ENCODE assay signal across 2 cellular contexts in the genomic region with DNA sequence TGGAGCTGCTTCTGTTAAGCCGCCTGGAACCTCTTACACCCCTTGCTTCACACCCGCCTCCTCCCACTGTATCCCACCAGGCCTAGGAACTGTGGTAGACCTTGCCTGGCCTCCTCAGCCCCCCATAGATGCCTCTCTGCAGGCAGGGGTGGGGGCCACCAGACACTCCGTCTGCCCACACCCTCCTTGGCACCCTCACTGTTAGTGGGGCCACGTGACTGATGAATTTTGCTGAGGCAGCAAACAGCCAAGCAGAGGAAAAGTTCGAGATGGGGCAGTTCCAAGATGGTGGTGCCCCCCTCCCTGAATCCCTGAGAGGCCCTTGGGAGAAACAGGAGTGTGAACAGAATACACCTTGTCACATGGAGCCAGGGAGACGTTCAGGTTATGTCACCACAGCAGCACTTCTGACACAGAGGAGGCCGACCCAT.
TF ChIP-seq lines count a peak whose summit lies in the region.

No MANE protein-coding gene starts in this region.

TF ChIP-seq in HepG2, 621 proteins besides CTCF, POLR2A, EP300 and RAD21 (continues in another document):
- no peak for TF ChIP-seq KLF9 (CRISPR knock-in tag; IDR thresholded peaks at IDR 0.05; ENCODE audit: low read depth)
- TF ChIP-seq, protein P1, sequence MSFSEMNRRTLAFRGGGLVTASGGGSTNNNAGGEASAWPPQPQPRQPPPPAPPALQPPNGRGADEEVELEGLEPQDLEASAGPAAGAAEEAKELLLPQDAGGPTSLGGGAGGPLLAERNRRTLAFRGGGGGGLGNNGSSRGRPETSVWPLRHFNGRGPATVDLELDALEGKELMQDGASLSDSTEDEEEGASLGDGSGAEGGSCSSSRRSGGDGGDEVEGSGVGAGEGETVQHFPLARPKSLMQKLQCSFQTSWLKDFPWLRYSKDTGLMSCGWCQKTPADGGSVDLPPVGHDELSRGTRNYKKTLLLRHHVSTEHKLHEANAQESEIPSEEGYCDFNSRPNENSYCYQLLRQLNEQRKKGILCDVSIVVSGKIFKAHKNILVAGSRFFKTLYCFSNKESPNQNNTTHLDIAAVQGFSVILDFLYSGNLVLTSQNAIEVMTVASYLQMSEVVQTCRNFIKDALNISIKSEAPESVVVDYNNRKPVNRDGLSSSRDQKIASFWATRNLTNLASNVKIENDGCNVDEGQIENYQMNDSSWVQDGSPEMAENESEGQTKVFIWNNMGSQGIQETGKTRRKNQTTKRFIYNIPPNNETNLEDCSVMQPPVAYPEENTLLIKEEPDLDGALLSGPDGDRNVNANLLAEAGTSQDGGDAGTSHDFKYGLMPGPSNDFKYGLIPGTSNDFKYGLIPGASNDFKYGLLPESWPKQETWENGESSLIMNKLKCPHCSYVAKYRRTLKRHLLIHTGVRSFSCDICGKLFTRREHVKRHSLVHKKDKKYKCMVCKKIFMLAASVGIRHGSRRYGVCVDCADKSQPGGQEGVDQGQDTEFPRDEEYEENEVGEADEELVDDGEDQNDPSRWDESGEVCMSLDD (CRISPR knock-in tag; IDR thresholded peaks at IDR 0.05; ENCODE audit: borderline replicate concordance): no peak
- no peak for TF ChIP-seq BCL6 (CRISPR knock-in tag; IDR thresholded peaks at IDR 0.05)
- TF ChIP-seq SPEN (CRISPR knock-in tag; IDR thresholded peaks at IDR 0.05; ENCODE audit: low read depth): no peak
- TF ChIP-seq, protein P2, sequence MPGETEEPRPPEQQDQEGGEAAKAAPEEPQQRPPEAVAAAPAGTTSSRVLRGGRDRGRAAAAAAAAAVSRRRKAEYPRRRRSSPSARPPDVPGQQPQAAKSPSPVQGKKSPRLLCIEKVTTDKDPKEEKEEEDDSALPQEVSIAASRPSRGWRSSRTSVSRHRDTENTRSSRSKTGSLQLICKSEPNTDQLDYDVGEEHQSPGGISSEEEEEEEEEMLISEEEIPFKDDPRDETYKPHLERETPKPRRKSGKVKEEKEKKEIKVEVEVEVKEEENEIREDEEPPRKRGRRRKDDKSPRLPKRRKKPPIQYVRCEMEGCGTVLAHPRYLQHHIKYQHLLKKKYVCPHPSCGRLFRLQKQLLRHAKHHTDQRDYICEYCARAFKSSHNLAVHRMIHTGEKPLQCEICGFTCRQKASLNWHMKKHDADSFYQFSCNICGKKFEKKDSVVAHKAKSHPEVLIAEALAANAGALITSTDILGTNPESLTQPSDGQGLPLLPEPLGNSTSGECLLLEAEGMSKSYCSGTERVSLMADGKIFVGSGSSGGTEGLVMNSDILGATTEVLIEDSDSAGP (CRISPR knock-in tag; IDR thresholded peaks at IDR 0.05; ENCODE audit: borderline replicate concordance): no peak
- no peak for TF ChIP-seq MNT (IDR thresholded peaks at IDR 0.05)
- no peak for TF ChIP-seq RNF219 (CRISPR knock-in tag; IDR thresholded peaks at IDR 0.05)
- TF ChIP-seq SNAPC5 (CRISPR knock-in tag; IDR thresholded peaks at IDR 0.05; ENCODE audit: borderline replicate concordance): no peak
- TF ChIP-seq ZNF850 (CRISPR knock-in tag; conservative IDR thresholded peaks at IDR 0.05): no peak
- peak; percentile 77 for TF ChIP-seq MAFF (IDR thresholded peaks at IDR 0.05; ENCODE audit: low read depth, low read length)

TF ChIP-seq in H1, 55 proteins besides CTCF, POLR2A, EP300 and RAD21:
- TF ChIP-seq MAFK (IDR thresholded peaks at IDR 0.05; ENCODE audit: low read depth, low read length) (0 out of 2 replicates have a peak, but pooled peaks have one; percentile 35), NANOG (IDR thresholded peaks at IDR 0.05; ENCODE audit: insufficient read depth, low read depth, low read length, poor library complexity, severe bottlenecking) (no peak), CBX5 (IDR thresholded peaks at IDR 0.05; ENCODE audit: low read depth, low read length) (no peak)
